8 cellular contexts compared by ENCODE assay signal in genomic region chr5:32584651-32585050, GRCh38. TPM values are rescaled to one million over a fixed set of nuclear protein-coding genes. Genes with fewer than 3 reads are reported as not detected.
DNase-seq lines count a peak whose midpoint lies in the region; ATAC-seq and TF ChIP-seq lines count a peak whose summit lies in the region.

No MANE protein-coding gene starts in this region.

- H3K27me3 ChIP-seq in DND-41 (ENCODE audit: insufficient read depth, low read length, poor library complexity) (no peaks in the 10 kb centered on the region), MM.1S (replicated peaks; ENCODE audit: insufficient read depth, low read length) (no peaks in the 10 kb centered on the region), adipocyte (replicated peaks; ENCODE audit: control insufficient read depth, insufficient read depth, low read length) (no peaks in the 10 kb centered on the region)
- H3K27me3 ChIP-seq in naive thymus-derived CD4-positive, alpha-beta T cell (ENCODE audit: control insufficient read depth in 2 of 2, insufficient read depth in 2 of 2, low read length in 2 of 2) = no peaks in the 10 kb centered on the region

- intact Hi-C loops in naive thymus-derived CD4-positive, alpha-beta T cell (cut with micrococcal nuclease) = loop anchor here (1.0 to 10.0 kb wide), 8 partner anchors 52 to 1052 kb away; partner anchors contain the start of genes TARS1 (in 2 of the 2), ZFR (in 2 of the 2), C5orf22 (in 1 of the 2) and DROSHA (in 1 of the 2)

- TF ChIP-seq CTCF in DND-41 (IDR thresholded peaks at IDR 0.05; ENCODE audit: borderline replicate concordance, extremely low read depth, low read length, poor library complexity, severe bottlenecking) (no peak), MM.1S (IDR thresholded peaks at IDR 0.05; ENCODE audit: low read length) (no peak)

- H3K4me2 ChIP-seq in DND-41 (ENCODE audit: insufficient read depth, low read length) = peak overlapping the region; percentile 63
- peak overlapping the region; percentile 79 for H3K4me2 ChIP-seq in MM.1S (ENCODE audit: low read depth, low read length)

- H4K20me1 ChIP-seq in DND-41 (ENCODE audit: insufficient read depth, low read length) = peaks cover 37% of the 10 kb centered on the region
- peaks cover 11% of the 10 kb centered on the region for H4K20me1 ChIP-seq in MM.1S (ENCODE audit: insufficient read depth, low read length)

- peaks cover 0 to 4% (median 0%) of the 10 kb centered on the region in 11 donors for H3K9me3 Mint-ChIP-seq in naive thymus-derived CD4-positive, alpha-beta T cell

- POLR2A ChIA-PET in naive thymus-derived CD4-positive, alpha-beta T cell (lab: Charles Lee) = interaction anchor here (0.6 to 1.7 kb wide), 14 partner anchors 9 to 411 kb away, joined by 3 to 11 read pairs (median 3); partner anchors contain the start of genes GOLPH3 and ZFR

- H3K9ac ChIP-seq in DND-41 (ENCODE audit: low read depth, low read length) (peak overlapping the region; percentile 98), MM.1S (ENCODE audit: low read length) (peak overlapping the region; percentile 100; the same call in 1 of the 2 replicates), adipocyte (ENCODE audit: low read length) (no peak overlapping the region)

- peaks cover 78% of the 10 kb centered on the region for H3F3A ChIP-seq in MM.1S (ENCODE audit: insufficient read depth, low read length)

- H3K36me3 ChIP-seq in DND-41 (ENCODE audit: insufficient read depth, low read length) = peaks cover 20% of the 10 kb centered on the region
- no peaks in the 10 kb centered on the region; the same call in 1 of the 2 replicates for H3K36me3 ChIP-seq in MM.1S (replicated peaks; ENCODE audit: insufficient read depth, low read length)
- H3K36me3 ChIP-seq in adipocyte (ENCODE audit: control insufficient read depth, insufficient read depth, low read length, severe bottlenecking) = peaks cover 10% of the 10 kb centered on the region
- peaks cover 0 to 14% (median 0%) of the 10 kb centered on the region in 3 experiments for H3K36me3 ChIP-seq in naive thymus-derived CD4-positive, alpha-beta T cell (ENCODE audit: control insufficient read depth in 2 of 3, insufficient read depth in 3 of 3, low read length in 3 of 3)

- H2AFZ ChIP-seq in DND-41 (ENCODE audit: low read depth, low read length) (peak overlapping the region; percentile 76), MM.1S (ENCODE audit: low read length) (no peak overlapping the region)

- H3K27ac Mint-ChIP-seq in naive thymus-derived CD4-positive, alpha-beta T cell = peak overlapping the region; percentile 72 to 99 (median 97)

- H3K4me1 Mint-ChIP-seq in naive thymus-derived CD4-positive, alpha-beta T cell = peaks cover 47 to 72% (median 63%) of the 10 kb centered on the region in 7 donors

- DNase-seq in DND-41 (no peak), MM.1S (no peak), adipocyte (ENCODE audit: low read depth) (no peak), epidermal melanocyte (ENCODE audit: insufficient read length, low spot score) (no peak), NCI-H510A treated with DMSO at 0.1 percent for 48 hours (lab: John Stamatoyannopoulos, UW) (no peak)
- DNase-seq in naive thymus-derived CD4-positive, alpha-beta T cell = no peak
- no peak for DNase-seq in activated naive CD4-positive, alpha-beta T cell (lab: John Stamatoyannopoulos, UW)

- H3K4me1 ChIP-seq in DND-41 (ENCODE audit: insufficient read depth, low read length) (peaks cover 41% of the 10 kb centered on the region), MM.1S (ENCODE audit: low read length) (peaks cover 42% of the 10 kb centered on the region), adipocyte (ENCODE audit: control insufficient read depth, insufficient read depth, low read length) (peaks cover 34% of the 10 kb centered on the region)
- H3K4me1 ChIP-seq in naive thymus-derived CD4-positive, alpha-beta T cell (ENCODE audit: control insufficient read depth in 2 of 2, insufficient read depth in 2 of 2, low read length in 2 of 2) = peaks cover 24 to 36% of the 10 kb centered on the region in 2 donors

- no peaks in the 10 kb centered on the region for H3K9me2 ChIP-seq in MM.1S (replicated peaks; ENCODE audit: insufficient read depth, low read length)

- peaks cover 43% of the 10 kb centered on the region for H3K79me2 ChIP-seq in DND-41 (ENCODE audit: insufficient read depth, low read length)
- H3K79me2 ChIP-seq in MM.1S (ENCODE audit: low read length) = peaks cover 69% of the 10 kb centered on the region

- H3K27ac ChIP-seq in DND-41 (ENCODE audit: low read length) (peak overlapping the region; percentile 93), MM.1S (ENCODE audit: low read length) (peak overlapping the region; percentile 94)
- H3K27ac ChIP-seq in naive thymus-derived CD4-positive, alpha-beta T cell (ENCODE audit: low read depth, low read length) = peak overlapping the region; percentile 100

- CTCF ChIA-PET in naive thymus-derived CD4-positive, alpha-beta T cell (lab: Charles Lee) = interaction anchor here (0.6 to 1.6 kb wide), 3 partner anchors 54 to 186 kb away, joined by 3 to 7 read pairs (median 3); no protein-coding TSS in a partner anchor

- H3K36me3 Mint-ChIP-seq in naive thymus-derived CD4-positive, alpha-beta T cell = peaks cover 0 to 19% (median 4%) of the 10 kb centered on the region in 5 donors

- H3K4me3 ChIP-seq in DND-41 (ENCODE audit: low read depth in 1 of 2, low read length in 2 of 2) (peak overlapping the region in 1 of 2 experiments; percentile 99; a peak in 2 of 4 replicates), MM.1S (ENCODE audit: low read length) (peak overlapping the region; percentile 92), adipocyte (ENCODE audit: low read length) (peak overlapping the region; percentile 98)
- peak overlapping the region; percentile 94 for H3K4me3 ChIP-seq in naive thymus-derived CD4-positive, alpha-beta T cell (ENCODE audit: low read length)

- H3K4me3 Mint-ChIP-seq in naive thymus-derived CD4-positive, alpha-beta T cell = peak overlapping the region in 9 of 10 donors; percentile 92 to 100 (median 97)

- H3K9me3 ChIP-seq in DND-41 (ENCODE audit: insufficient read depth, low read length, severe bottlenecking) (no peaks in the 10 kb centered on the region), MM.1S (replicated peaks; ENCODE audit: insufficient read depth, low read length) (no peaks in the 10 kb centered on the region), adipocyte (ENCODE audit: control insufficient read depth, low read length) (no peaks in the 10 kb centered on the region)
- H3K9me3 ChIP-seq in naive thymus-derived CD4-positive, alpha-beta T cell (ENCODE audit: control insufficient read depth in 2 of 3, low read length in 3 of 3) = no peaks in the 10 kb centered on the region

- ATAC-seq in DND-41 (ENCODE audit: insufficient read depth, low read depth) = no peak
- ATAC-seq in naive thymus-derived CD4-positive, alpha-beta T cell = no peak
- ATAC-seq in GM21528 (IDR thresholded peaks at IDR 0.05; ENCODE audit: low FRiP score, unreplicated experiment) = no peak

- H3K27me3 Mint-ChIP-seq in naive thymus-derived CD4-positive, alpha-beta T cell = peaks cover 0 to 2% (median 0%) of the 10 kb centered on the region in 5 donors

RNA-seq across cellular contexts. Expression of gene SUB1, which starts 0.7 kb away (rescaled TPM):
- total RNA-seq in naive thymus-derived CD4-positive, alpha-beta T cell = 100 to 1,000 TPM; 187 to 388 (median 285) TPM
- 100 to 1,000 TPM; 383 to 571 TPM for polyA plus RNA-seq in naive thymus-derived CD4-positive, alpha-beta T cell
